20 cellular contexts compared by ENCODE assay signal in genomic region chr6:87667032-87667431, GRCh38.
"Had no signal": no experiment of that assay in that cellular context is flagged by ENCODE, and none has a peak within 500 bp of the region (broad histone marks: within the 10 kb centered on the region; RNA-seq: fewer than 3 reads in every experiment).

No MANE protein-coding gene starts in this region.

- H3K27me3 ChIP-seq: breast epithelium, colonic mucosa, dorsolateral prefrontal cortex, neutrophil, ovary, tibial artery had no signal

- H3K4me1 ChIP-seq: breast epithelium, colonic mucosa had no signal

- H3K36me3 ChIP-seq: breast epithelium, colonic mucosa, ovary had no signal

- DNase-seq: activated CD4-positive, alpha-beta memory T cell treated with anti-CD3 and anti-CD28 coated beads for 36 hours; activated CD4-positive, alpha-beta T cell treated with anti-CD3 and anti-CD28 coated beads for 48 hours; activated naive CD8-positive, alpha-beta T cell treated with anti-CD3 and anti-CD28 coated beads for 36 hours; amniotic stem cell; colonic mucosa; dorsolateral prefrontal cortex; effector memory CD8-positive, alpha-beta T cell; foreskin melanocyte; kidney; midbrain; ovary; psoas muscle; right cardiac atrium; stimulated activated CD4-positive, alpha-beta T cell treated with anti-CD3 and anti-CD28 coated beads, Interleukin-12 subunit alpha, Interleukin-12 subunit beta, amount 100 ng/mL, for 4 hours; tibial artery had no signal

- H3K27ac ChIP-seq: breast epithelium, colonic mucosa, dorsolateral prefrontal cortex, neutrophil, ovary, tibial artery had no signal

- H3K9me3 ChIP-seq: breast epithelium, colonic mucosa, neutrophil, ovary, psoas muscle, tibial artery had no signal

- ATAC-seq: activated T-helper 17 cell treated with anti-CD3 and anti-CD28 coated beads, Interleukin-2, amount 50 U/mL, for 72 hours; effector memory CD8-positive, alpha-beta T cell; esophagus mucosa; natural killer cell treated with Interleukin-12 subunit alpha and Interleukin-12 subunit beta and Interleukin-15 and Interleukin-18, amount 100 ng/mL, for 72 hours; psoas muscle; right cardiac atrium had no signal

- H3K4me3 ChIP-seq: breast epithelium, colonic mucosa, dorsolateral prefrontal cortex, ovary, psoas muscle, tibial artery had no signal
